In genomic region chr17:39754161-39754957, GRCh38 we compare ENCODE assay signal across 8 cellular contexts. TPM values are rescaled to one million over a fixed set of nuclear protein-coding genes. Genes with fewer than 3 reads are reported as not detected.
DNase-seq lines count a peak whose midpoint lies in the region; ATAC-seq and TF ChIP-seq lines count a peak whose summit lies in the region.

No MANE protein-coding gene starts in this region.

- no peaks in the 10 kb centered on the region for H3K9me3 Mint-ChIP-seq in natural killer cell treated with Interleukin-12 subunit alpha and Interleukin-12 subunit beta and Interleukin-15 and Interleukin-18, amount 100 ng/mL, for 72 hours

- peak overlapping the region; percentile 96 for H3K4me3 Mint-ChIP-seq in natural killer cell treated with Interleukin-12 subunit alpha and Interleukin-12 subunit beta and Interleukin-15 and Interleukin-18, amount 100 ng/mL, for 72 hours

- TF ChIP-seq CTCF in fibroblast of mammary gland (conservative IDR thresholded peaks at IDR 0.05; ENCODE audit: control insufficient read depth, insufficient read depth, low read depth, low read length) = peak; percentile 43

- H3K27me3 Mint-ChIP-seq in natural killer cell treated with Interleukin-12 subunit alpha and Interleukin-12 subunit beta and Interleukin-15 and Interleukin-18, amount 100 ng/mL, for 72 hours = no peaks in the 10 kb centered on the region

- DNase-seq in Daoy (ENCODE audit: low read depth) = peak; percentile 90
- peak; percentile 99 for DNase-seq in KG1 (lab: John Stamatoyannopoulos, UW)
- DNase-seq in RKO (ENCODE audit: low spot score) = peak; percentile 94
- DNase-seq in activated T-helper 1 cell treated with anti-CD3 and anti-CD28 coated beads, Interleukin-2, amount 50 U/mL, for 16 hours (ENCODE audit: low read depth in 1 of 2, low spot score in 1 of 2) = peak; percentile 91 to 95
- DNase-seq in fibroblast of mammary gland (ENCODE audit: low read depth) = peak; percentile 73
- peak; percentile 100 for DNase-seq in natural killer cell treated with Interleukin-12 subunit alpha and Interleukin-12 subunit beta and Interleukin-15 and Interleukin-18, amount 100 ng/mL, for 72 hours (ENCODE audit: low spot score)
- DNase-seq in stimulated activated naive CD4-positive, alpha-beta T cell treated with Interleukin-2 at 50 U/mL for 16 hours (lab: John Stamatoyannopoulos, UW) = peak; percentile 95

- ATAC-seq in GM21737 (IDR thresholded peaks at IDR 0.05; ENCODE audit: unreplicated experiment) = peak; percentile 55
- ATAC-seq in natural killer cell treated with Interleukin-12 subunit alpha and Interleukin-12 subunit beta and Interleukin-15 and Interleukin-18, amount 100 ng/mL, for 72 hours = peak; percentile 86 to 90

- H3K36me3 Mint-ChIP-seq in natural killer cell treated with Interleukin-12 subunit alpha and Interleukin-12 subunit beta and Interleukin-15 and Interleukin-18, amount 100 ng/mL, for 72 hours = no peaks in the 10 kb centered on the region

- H3K4me1 Mint-ChIP-seq in natural killer cell treated with Interleukin-12 subunit alpha and Interleukin-12 subunit beta and Interleukin-15 and Interleukin-18, amount 100 ng/mL, for 72 hours (ENCODE audit: low read depth in 2 of 2) = peaks cover 59 to 63% of the 10 kb centered on the region in 2 donors

- H3K4me3 ChIP-seq in fibroblast of mammary gland (ENCODE audit: control insufficient read depth, low read depth, low read length) = peak overlapping the region; percentile 60

- peak overlapping the region; percentile 98 to 99 for H3K27ac Mint-ChIP-seq in natural killer cell treated with Interleukin-12 subunit alpha and Interleukin-12 subunit beta and Interleukin-15 and Interleukin-18, amount 100 ng/mL, for 72 hours

RNA-seq across cellular contexts. Expression of gene GRB7, which starts 16.6 kb away (rescaled TPM):
- 0.11 and 0.15 TPM in 2 replicates for total RNA-seq in Daoy (2014; rRNA removed; shearing (Covaris generic))
- under 1 TPM in 1 of 2 donors, not detected in 1; 0.36 TPM for total RNA-seq in natural killer cell treated with Interleukin-12 subunit alpha and Interleukin-12 subunit beta and Interleukin-15 and Interleukin-18, amount 100 ng/mL, for 72 hours

RNA-seq across cellular contexts. Expression of gene MIEN1, which starts 24.0 kb away (rescaled TPM):
- total RNA-seq in Daoy (2014; rRNA removed; shearing (Covaris generic)) = 35.8 and 41.9 TPM in 2 replicates
- total RNA-seq in natural killer cell treated with Interleukin-12 subunit alpha and Interleukin-12 subunit beta and Interleukin-15 and Interleukin-18, amount 100 ng/mL, for 72 hours = 10 to 100 TPM; 56.3 to 64.6 TPM

RNA-seq across cellular contexts. Expression of gene ERBB2, which starts 54.5 kb away (rescaled TPM):
- 6.8 and 13.2 TPM in 2 replicates for total RNA-seq in Daoy (2014; rRNA removed; shearing (Covaris generic))
- 1 to 10 TPM; 3.8 to 9.5 TPM for total RNA-seq in natural killer cell treated with Interleukin-12 subunit alpha and Interleukin-12 subunit beta and Interleukin-15 and Interleukin-18, amount 100 ng/mL, for 72 hours

Comparison
In these comparisons a context has a peak if more than half of its experiments do, and no peak if none do; other contexts are left out.
1. Peak in every context shown above with its lines: DNase-seq, ATAC-seq and H3K4me3 ChIP-seq.